In genomic region chr6:20747996-20748395, GRCh38 we compare ENCODE assay signal across 31 cellular contexts.
"Had no signal": no experiment of that assay in that cellular context is flagged by ENCODE, and none has a peak within 500 bp of the region (broad histone marks: within the 10 kb centered on the region; RNA-seq: fewer than 3 reads in every experiment).

No MANE protein-coding gene starts in this region.

- H3K4me2 ChIP-seq: PC-9 had no signal

- ATAC-seq: activated naive CD8-positive, alpha-beta T cell treated with anti-CD3 and anti-CD28 coated beads, Interleukin-2, amount 50 U/mL, for 24 hours; activated T-cell treated with anti-CD3 and anti-CD28 coated beads, Interleukin-2, amount 50 U/mL, for 4 hours; Right ventricle myocardium inferior; SK-N-SH treated with all-trans-retinoic acid at 6 μM for 48 hours had no signal

- H3K36me3 ChIP-seq: cardiac muscle cell had no signal

- H3K27ac ChIP-seq: cardiac muscle cell, PC-9, RWPE1, VCaP had no signal

- H3K27me3 ChIP-seq: cardiac muscle cell had no signal

- DNase-seq: activated B cell treated with CpG ODN at 0.5 μM for 24 hours; activated CD4-positive, alpha-beta memory T cell treated with anti-CD3 and anti-CD28 coated beads for 36 hours; activated CD4-positive, alpha-beta T cell treated with anti-CD3 and anti-CD28 coated beads for 4 hours; activated CD4-positive, alpha-beta T cell treated with anti-CD3 and anti-CD28 coated beads, Interleukin-2, amount 50 U/mL, for 1 hour; activated CD4-positive, CD25-positive, alpha-beta regulatory T cell treated with anti-CD3 and anti-CD28 coated beads, Interleukin-2, amount 50 U/mL, for 72 hours; activated CD8-positive, alpha-beta memory T cell treated with anti-CD3 and anti-CD28 coated beads, Interleukin-2, amount 50 U/mL, for 4 hours; activated naive CD4-positive, alpha-beta T cell treated with anti-CD3 and anti-CD28 coated beads, Interleukin-2, amount 10 ng/mL, durations not matched to agents 7 days and 5 days; activated naive CD8-positive, alpha-beta T cell treated with anti-CD3 and anti-CD28 coated beads, Interleukin-2, amount 50 U/mL, for 24 hours; activated T-cell treated with anti-CD3 and anti-CD28 coated beads for 4 hours; activated T-cell treated with anti-CD3 and anti-CD28 coated beads, Interleukin-2, amount 50 U/mL, for 4 hours; anterior cingulate cortex; NCI-H1092 treated with DMSO at 0.1 percent for 48 hours; NCI-H146; NCI-H187; NCI-H2029 treated with DMSO at 0.1 percent for 48 hours; NCI-H2107; NCI-H2171; NCI-H510A; NCI-H526; NCI-H748 treated with DMSO at 0.1 percent for 48 hours; NK-92 treated with Interleukin-12 subunit alpha and Interleukin-12 subunit beta, amount 100 ng/mL, for 24 hours; PC-9; SIG-M5; T-helper 1 cell; T-helper 2 cell; T-helper 9 cell had no signal

- H2AFZ ChIP-seq: PC-9 had no signal

- H3K4me3 ChIP-seq: cardiac muscle cell, PC-9 had no signal
